In the genomic region with DNA sequence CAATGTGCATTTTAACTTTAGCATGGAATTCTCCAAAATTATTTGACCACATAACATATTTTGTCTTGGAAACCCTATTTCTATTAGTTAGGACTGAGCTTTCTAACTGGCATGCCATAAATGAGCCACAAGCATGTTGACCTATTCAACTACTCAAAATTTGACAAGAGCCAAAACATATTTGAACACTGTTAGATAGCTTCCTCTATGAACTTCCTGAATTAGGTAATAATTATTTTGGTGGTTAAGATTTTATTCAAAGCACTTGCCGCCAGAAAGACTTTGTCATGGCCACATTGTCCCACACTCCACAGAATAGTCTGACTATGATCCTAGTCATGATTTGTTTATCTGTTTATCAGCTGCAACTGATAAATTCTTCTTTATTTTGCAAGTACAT, we compare ENCODE assay signal across 20 cellular contexts. TPM values are rescaled to one million over a fixed set of nuclear protein-coding genes. Genes with fewer than 3 reads are reported as not detected.
DNase-seq lines count a peak whose midpoint lies in the region; ATAC-seq, FAIRE-seq and TF ChIP-seq lines count a peak whose summit lies in the region.
"Had no signal": no experiment of that assay in that cellular context is flagged by ENCODE, and none has a peak within 500 bp of the region (broad histone marks: within the 10 kb centered on the region; RNA-seq: fewer than 3 reads in every experiment).

No MANE protein-coding gene starts in this region.

- FAIRE-seq in GM19239 (lab: Jason Lieb, UNC) = no peak
- FAIRE-seq: G401.6, GM12891 had no signal

- no peak overlapping the region for H3K4me3 ChIP-seq in left lung
- H3K4me3 ChIP-seq: GM23248, MG63 had no signal

- no peaks in the 10 kb centered on the region for H3K36me3 ChIP-seq in left lung
- H3K36me3 ChIP-seq: MG63 had no signal

- TF ChIP-seq CTCF in left lung (IDR thresholded peaks at IDR 0.05) (no peak), GM10266 (IDR thresholded peaks at IDR 0.05; ENCODE audit: control insufficient read depth, insufficient read depth, low read depth, missing control alignments) (no peak)

- intact Hi-C loops in left lung (cut with DNase I) = no loop called here

- ATAC-seq in left lung (peak; percentile 78), HG03025 (IDR thresholded peaks at IDR 0.05; ENCODE audit: low FRiP score, unreplicated experiment) (no peak)

- DNase-seq in GM19239 (ENCODE audit: insufficient read length, low spot score) = peak; percentile 21
- DNase-seq in NOMO-1 treated with dmso at 0.1 percent for 144 hours (lab: John Stamatoyannopoulos, UW; ENCODE audit: unreplicated experiment) = peak; percentile 20
- no peak for DNase-seq in left lung
- DNase-seq in amniotic stem cell (lab: John Stamatoyannopoulos, UW) = no peak
- DNase-seq in GM10266 (ENCODE audit: extremely low spot score) = no peak
- no peak for DNase-seq in activated naive CD4-positive, alpha-beta T cell (lab: John Stamatoyannopoulos, UW)
- DNase-seq: CD8-positive, alpha-beta memory T cell; DMS79 treated with DMSO at 0.1 percent for 48 hours; GM23248; HCEC 1CT; MG63; NCI-H1092 treated with DMSO at 0.1 percent for 48 hours; NCI-H1694; NCI-H510A treated with DMSO at 0.1 percent for 48 hours; NCI-H82; SHP77; SK-N-SH had no signal

- no peaks in the 10 kb centered on the region for H3K27me3 ChIP-seq in left lung
- H3K27me3 ChIP-seq: MG63 had no signal

- no peak overlapping the region for H3K27ac ChIP-seq in left lung
- H3K27ac ChIP-seq: GM23248 had no signal

- H3K4me1 ChIP-seq in left lung = peaks cover 0 to 14% of the 10 kb centered on the region in 2 donors

- H3K9me3 ChIP-seq in left lung = no peaks in the 10 kb centered on the region
- H3K9me3 ChIP-seq: MG63, SK-N-SH had no signal

RNA-seq across cellular contexts. Expression of a gene that starts 23.1 kb away (rescaled TPM):
- 10 to 100 TPM; 20.7 to 39.5 TPM for total RNA-seq in left lung

Comparison
In these comparisons a context has a peak if more than half of its experiments do, and no peak if none do; other contexts are left out.
1. DNase-seq: peak in GM19239 (single experiment) and NOMO-1 treated with dmso at 0.1 percent for 144 hours (single experiment); none in left lung (0 of 2), amniotic stem cell (single experiment), GM10266 (single experiment) and activated naive CD4-positive, alpha-beta T cell (0 of 4).